ENCODE assay signal across 9 cellular contexts in the genomic region with DNA sequence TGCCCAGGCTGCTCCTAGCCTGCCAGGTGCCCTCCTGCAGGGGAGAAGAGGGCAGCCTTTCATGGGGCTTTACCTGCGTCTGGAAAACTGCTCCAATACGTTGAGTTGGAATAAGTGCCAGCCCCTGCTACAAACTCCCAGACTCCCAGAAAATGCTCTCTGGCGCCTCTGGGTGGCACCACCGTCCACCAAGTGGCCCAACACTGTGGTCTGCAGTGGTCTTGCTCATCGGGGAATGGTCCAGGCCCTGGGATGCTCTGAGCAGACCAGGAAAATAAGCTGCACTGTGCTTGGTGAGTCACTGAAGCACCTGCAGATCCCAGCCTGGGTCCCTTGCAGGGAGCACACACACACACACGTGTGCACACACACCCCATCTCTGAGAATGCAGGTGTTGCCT.
A peak's percentile ranks its signal among the peaks of the same experiment; 100 is the strongest.
DNase-seq lines count a peak whose midpoint lies in the region; ATAC-seq, FAIRE-seq and TF ChIP-seq lines count a peak whose summit lies in the region.
"Had no signal": no experiment of that assay in that cellular context is flagged by ENCODE, and none has a peak within 500 bp of the region (broad histone marks: within the 10 kb centered on the region; RNA-seq: fewer than 3 reads in every experiment).

No MANE protein-coding gene starts in this region.

- ATAC-seq in GM19023 (IDR thresholded peaks at IDR 0.05; ENCODE audit: unreplicated experiment): no peak

- DNase-seq in NCI-H1417 (lab: John Stamatoyannopoulos, UW) (peak in 2 of 3 experiments; percentile 14 to 33), NCI-H1417 treated with DMSO at 0.1 percent for 48 hours (lab: John Stamatoyannopoulos, UW) (no peak), NCI-H2227 treated with DMSO at 0.1 percent for 48 hours (lab: John Stamatoyannopoulos, UW) (peak; percentile 23), cardiac fibroblast (ENCODE audit: low read depth in 2 of 2) (peak; percentile 28 to 50), midbrain (lab: John Stamatoyannopoulos, UW) (peak; percentile 30), kidney glomerular epithelial cell (lab: John Stamatoyannopoulos, UW) (no peak), RCC 7860 (ENCODE audit: low spot score) (no peak)

- H3K4me3 ChIP-seq in cardiac fibroblast (replicated peaks in 1 of 2; ENCODE audit: low read depth in 2 of 2, low read length in 2 of 2): no peak overlapping the region
- H3K4me3 ChIP-seq: BLaER1 treated with 17β-estradiol and CSF1 and Interleukin-3, amounts not matched to agents 10 nM and 100 nM had no signal

- TF ChIP-seq CTCF in cardiac fibroblast (IDR thresholded peaks at IDR 0.05; ENCODE audit: low read depth, low read length): peak; percentile 58

- FAIRE-seq in RCC 7860 (lab: Jason Lieb, UNC): no peak

Comparison
In these comparisons a context has a peak if more than half of its experiments do, and no peak if none do; other contexts are left out.
1. DNase-seq: peak in NCI-H1417 (2 of 3), NCI-H2227 treated with DMSO at 0.1 percent for 48 hours (single experiment), cardiac fibroblast (2 of 2) and midbrain (single experiment); none in NCI-H1417 treated with DMSO at 0.1 percent for 48 hours (single experiment), kidney glomerular epithelial cell (single experiment) and RCC 7860 (single experiment).